Comparison of ENCODE assay signal across 8 cellular contexts in the genomic region with DNA sequence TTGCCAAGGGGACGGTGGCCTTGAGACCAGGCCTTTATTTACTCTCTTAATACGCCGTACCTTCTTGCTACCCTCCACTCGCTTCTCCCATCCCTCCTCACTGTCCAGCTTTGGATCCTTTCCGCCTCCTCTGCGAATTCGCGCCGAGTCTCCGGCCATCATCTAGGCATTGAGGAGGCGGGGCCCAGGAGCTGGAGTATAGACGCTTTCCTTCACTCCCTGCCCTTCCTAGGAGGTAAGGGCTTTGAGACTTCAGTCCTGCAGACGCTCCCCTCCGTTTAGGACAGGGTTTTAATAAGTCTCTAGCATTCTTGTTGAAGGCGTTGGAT. TPM values are rescaled to one million over a fixed set of nuclear protein-coding genes. Genes with fewer than 3 reads are reported as not detected.
DNase-seq lines count a peak whose midpoint lies in the region; ATAC-seq and TF ChIP-seq lines count a peak whose summit lies in the region.

No MANE protein-coding gene starts in this region.

- H3K9ac ChIP-seq in PC-3 (ENCODE audit: low read length) = peak overlapping the region; percentile 92

- H3K4me3 ChIP-seq in PC-3 (ENCODE audit: low read length) = peak overlapping the region; percentile 87

- H3K27me3 Mint-ChIP-seq in activated naive CD4-positive, alpha-beta T cell treated with anti-CD3 and anti-CD28 coated beads, Interleukin-2, amount 10 ng/mL, durations not matched to agents 7 days and 5 days = no peaks in the 10 kb centered on the region
- H3K27me3 Mint-ChIP-seq in stimulated activated naive CD8-positive, alpha-beta T cell treated with anti-CD3 and anti-CD28 coated beads, Interleukin-15, amount 100 ng/mL, for 72 hours = no peaks in the 10 kb centered on the region

- no peak for TF ChIP-seq CTCF in PC-3 (conservative IDR thresholded peaks at IDR 0.05; ENCODE audit: low read depth, low read length)

- intact Hi-C loops in PC-3 (cut with micrococcal nuclease) = loop anchor here (1.0 to 5.0 kb wide), 5 partner anchors 33 to 116 kb away; a partner anchor contains a TSS

- POLR2A ChIA-PET in PC-3 (lab: Charles Lee; ENCODE audit: unreplicated experiment) = interaction anchor here (1.1 kb wide), 1 partner anchor 117 kb away, joined by 3 read pairs; a partner anchor contains a TSS

- peak overlapping the region; percentile 99 for H3K4me3 Mint-ChIP-seq in activated naive CD4-positive, alpha-beta T cell treated with anti-CD3 and anti-CD28 coated beads, Interleukin-2, amount 10 ng/mL, durations not matched to agents 7 days and 5 days
- H3K4me3 Mint-ChIP-seq in stimulated activated naive CD8-positive, alpha-beta T cell treated with anti-CD3 and anti-CD28 coated beads, Interleukin-15, amount 100 ng/mL, for 72 hours = peak overlapping the region; percentile 91 to 96

- no peaks in the 10 kb centered on the region for H3K9me3 Mint-ChIP-seq in activated naive CD4-positive, alpha-beta T cell treated with anti-CD3 and anti-CD28 coated beads, Interleukin-2, amount 10 ng/mL, durations not matched to agents 7 days and 5 days
- H3K9me3 Mint-ChIP-seq in stimulated activated naive CD8-positive, alpha-beta T cell treated with anti-CD3 and anti-CD28 coated beads, Interleukin-15, amount 100 ng/mL, for 72 hours = no peaks in the 10 kb centered on the region

- H3K27ac ChIP-seq in PC-3 (ENCODE audit: low read length) (peak overlapping the region; percentile 55), caudate nucleus (ENCODE audit: low read depth, low read length) (peak overlapping the region; percentile 83)

- H3K9me3 ChIP-seq in PC-3 (ENCODE audit: low read length) = no peaks in the 10 kb centered on the region

- CTCF ChIA-PET in activated naive CD4-positive, alpha-beta T cell treated with anti-CD3 and anti-CD28 coated beads, Interleukin-2, amount 10 ng/mL, durations not matched to agents 7 days and 5 days (lab: Charles Lee) = interaction anchor here (0.8 to 3.8 kb wide), 2 partner anchors 86 to 96 kb away, joined by 3 to 20 read pairs; no protein-coding TSS in a partner anchor
- CTCF ChIA-PET in PC-3 (lab: Charles Lee) = interaction anchor here (1.0 to 1.6 kb wide), 2 partner anchors 85 to 87 kb away, joined by 5 read pairs; no protein-coding TSS in a partner anchor

- peak; percentile 7 for ATAC-seq in HG02840 (IDR thresholded peaks at IDR 0.05; ENCODE audit: low FRiP score, unreplicated experiment)
- ATAC-seq in PC-3 = peak; percentile 56
- peak; percentile 8 for ATAC-seq in left lobe of liver
- peak; percentile 1 for ATAC-seq in stimulated activated naive CD8-positive, alpha-beta T cell treated with anti-CD3 and anti-CD28 coated beads, Interleukin-15, amount 100 ng/mL, for 72 hours
- ATAC-seq in HG02763 (IDR thresholded peaks at IDR 0.05; ENCODE audit: unreplicated experiment) = no peak

- H4K20me1 ChIP-seq in PC-3 (ENCODE audit: low read length) = peaks cover 32% of the 10 kb centered on the region

- peaks cover 40% of the 10 kb centered on the region for H3K36me3 ChIP-seq in PC-3 (ENCODE audit: low read depth, low read length)

- peak overlapping the region; percentile 99 for H2AFZ ChIP-seq in PC-3 (ENCODE audit: low read length)

- peaks cover 62% of the 10 kb centered on the region for H3K79me2 ChIP-seq in PC-3 (ENCODE audit: low read length)

- BruUV-seq in PC-3 (replicated peaks; lab: Mats Ljungman, UMichigan) = no TSS peak

- no peaks in the 10 kb centered on the region for H3F3A ChIP-seq in PC-3 (ENCODE audit: low read length, unreplicated experiment)

- H3K36me3 Mint-ChIP-seq in activated naive CD4-positive, alpha-beta T cell treated with anti-CD3 and anti-CD28 coated beads, Interleukin-2, amount 10 ng/mL, durations not matched to agents 7 days and 5 days = peaks cover 25% of the 10 kb centered on the region

- H3K4me1 ChIP-seq in PC-3 (ENCODE audit: insufficient read depth, low read length) = peaks cover 25% of the 10 kb centered on the region

- no peaks in the 10 kb centered on the region for H3K27me3 ChIP-seq in PC-3 (ENCODE audit: low read length)

- no peaks in the 10 kb centered on the region for H3K9me2 ChIP-seq in PC-3 (replicated peaks; ENCODE audit: low read length)

- H3K4me2 ChIP-seq in PC-3 (ENCODE audit: low read length) = peak overlapping the region; percentile 87

- peaks cover 44% of the 10 kb centered on the region for H3K4me1 Mint-ChIP-seq in activated naive CD4-positive, alpha-beta T cell treated with anti-CD3 and anti-CD28 coated beads, Interleukin-2, amount 10 ng/mL, durations not matched to agents 7 days and 5 days
- peaks cover 50% of the 10 kb centered on the region for H3K4me1 Mint-ChIP-seq in stimulated activated naive CD8-positive, alpha-beta T cell treated with anti-CD3 and anti-CD28 coated beads, Interleukin-15, amount 100 ng/mL, for 72 hours

- peak; percentile 43 for DNase-seq in activated naive CD4-positive, alpha-beta T cell treated with anti-CD3 and anti-CD28 coated beads, Interleukin-2, amount 10 ng/mL, durations not matched to agents 7 days and 5 days
- DNase-seq in activated naive CD4-positive, alpha-beta T cell treated with Interleukin-2 at 50 U/mL for 16 hours = no peak
- DNase-seq in PC-3 (peak; percentile 60), caudate nucleus (lab: John Stamatoyannopoulos, UW) (peak in 8 of 61 donors; percentile 7 to 54 (median 39)), left lobe of liver (ENCODE audit: low spot score) (peak; percentile 47)
- DNase-seq in stimulated activated naive CD8-positive, alpha-beta T cell treated with anti-CD3 and anti-CD28 coated beads, Interleukin-15, amount 100 ng/mL, for 72 hours = no peak

- peak overlapping the region; percentile 97 for H3K27ac Mint-ChIP-seq in activated naive CD4-positive, alpha-beta T cell treated with anti-CD3 and anti-CD28 coated beads, Interleukin-2, amount 10 ng/mL, durations not matched to agents 7 days and 5 days
- H3K27ac Mint-ChIP-seq in stimulated activated naive CD8-positive, alpha-beta T cell treated with anti-CD3 and anti-CD28 coated beads, Interleukin-15, amount 100 ng/mL, for 72 hours = peak overlapping the region; percentile 96 to 98

RNA-seq across cellular contexts. Expression of a gene that starts 0.5 kb away (rescaled TPM):
- total RNA-seq in PC-3 (2014; rRNA removed) = 96.8 and 121 TPM in 2 replicates
- total RNA-seq in left lobe of liver = 17.2 TPM

RNA-seq across cellular contexts. Expression of a gene that starts 50.9 kb away (rescaled TPM):
- total RNA-seq in PC-3 (2014; rRNA removed) = 13.6 and 13.8 TPM in 2 replicates
- total RNA-seq in left lobe of liver = 2.2 TPM

Comparison
In these comparisons a context has a peak if more than half of its experiments do, and no peak if none do; other contexts are left out.
1. DNase-seq: peak in activated naive CD4-positive, alpha-beta T cell treated with anti-CD3 and anti-CD28 coated beads, Interleukin-2, amount 10 ng/mL, durations not matched to agents 7 days and 5 days (single experiment), PC-3 (single experiment) and left lobe of liver (single experiment); none in activated naive CD4-positive, alpha-beta T cell treated with Interleukin-2 at 50 U/mL for 16 hours (single experiment) and stimulated activated naive CD8-positive, alpha-beta T cell treated with anti-CD3 and anti-CD28 coated beads, Interleukin-15, amount 100 ng/mL, for 72 hours (0 of 2).